In genomic region chr18:22935431-22935830, GRCh38 we compare ENCODE assay signal across 14 cellular contexts. TPM values are rescaled to one million over a fixed set of nuclear protein-coding genes. Genes with fewer than 3 reads are reported as not detected.
DNase-seq lines count a peak whose midpoint lies in the region; ATAC-seq, FAIRE-seq and TF ChIP-seq lines count a peak whose summit lies in the region.
"Had no signal": no experiment of that assay in that cellular context is flagged by ENCODE, and none has a peak within 500 bp of the region (broad histone marks: within the 10 kb centered on the region; RNA-seq: fewer than 3 reads in every experiment).

No MANE protein-coding gene starts in this region.

- no peak for TF ChIP-seq EP300 in K562 (IDR thresholded peaks at IDR 0.05; ENCODE audit: low read length)

- ATAC-seq in stimulated activated naive CD8-positive, alpha-beta T cell treated with anti-CD3 and anti-CD28 coated beads, Interleukin-15, Interleukin-2, amounts not matched to agents 100 U/mL and 50 U/mL, for 24 hours, result no peak
- no peak for ATAC-seq in K562
- no peak for ATAC-seq in naive thymus-derived CD8-positive, alpha-beta T cell
- no peak for ATAC-seq in HG03342 (IDR thresholded peaks at IDR 0.05; ENCODE audit: unreplicated experiment)
- ATAC-seq: sciatic nerve had no signal

- H3K27ac Mint-ChIP-seq in stimulated activated naive CD8-positive, alpha-beta T cell treated with anti-CD3 and anti-CD28 coated beads, Interleukin-15, Interleukin-2, amounts not matched to agents 100 ng/mL and 50 ng/mL, for 24 hours, result no peak overlapping the region
- no peak overlapping the region for H3K27ac Mint-ChIP-seq in type B pancreatic cell
- no peak overlapping the region for H3K27ac Mint-ChIP-seq in naive thymus-derived CD8-positive, alpha-beta T cell

- H3K27me3 ChIP-seq in OCI-LY1 (ENCODE audit: insufficient read depth, low read length) (no peaks in the 10 kb centered on the region), K562 (ENCODE audit: control insufficient read depth in 2 of 2, insufficient read depth in 2 of 2, low read length in 2 of 2) (no peaks in the 10 kb centered on the region)

- no peaks in the 10 kb centered on the region for H3K9me1 ChIP-seq in K562 (ENCODE audit: control insufficient read depth, insufficient read depth, low read length)

- peak overlapping the region; percentile 71 for H3K4me3 Mint-ChIP-seq in stimulated activated naive CD8-positive, alpha-beta T cell treated with anti-CD3 and anti-CD28 coated beads, Interleukin-15, Interleukin-2, amounts not matched to agents 100 ng/mL and 50 ng/mL, for 24 hours
- peak overlapping the region; percentile 36 for H3K4me3 Mint-ChIP-seq in type B pancreatic cell
- H3K4me3 Mint-ChIP-seq in naive thymus-derived CD8-positive, alpha-beta T cell, result no peak overlapping the region

- peaks cover 49% of the 10 kb centered on the region for H3K36me3 Mint-ChIP-seq in stimulated activated naive CD8-positive, alpha-beta T cell treated with anti-CD3 and anti-CD28 coated beads, Interleukin-15, Interleukin-2, amounts not matched to agents 100 ng/mL and 50 ng/mL, for 24 hours (ENCODE audit: low read depth)
- H3K36me3 Mint-ChIP-seq in type B pancreatic cell, result peaks cover 18% of the 10 kb centered on the region
- peaks cover 0 to 2% (median 0%) of the 10 kb centered on the region in 3 donors for H3K36me3 Mint-ChIP-seq in naive thymus-derived CD8-positive, alpha-beta T cell

- peak overlapping the region; percentile 86 for H3K4me3 ChIP-seq in OCI-LY1 (ENCODE audit: low read depth, low read length, poor library complexity, severe bottlenecking)
- H3K4me3 ChIP-seq in K562, result peak overlapping the region; percentile 23; the same call in 1 of the 2 replicates

- no peaks in the 10 kb centered on the region for H3K9me2 ChIP-seq in OCI-LY1 (ENCODE audit: low read depth, low read length)

- H3K9me3 ChIP-seq in OCI-LY1 (ENCODE audit: low read length) (no peaks in the 10 kb centered on the region), K562 (replicated peaks; ENCODE audit: control insufficient read depth, insufficient read depth, low read depth, low read length) (no peaks in the 10 kb centered on the region)

- TF ChIP-seq CTCF in OCI-LY1 (IDR thresholded peaks at IDR 0.05; ENCODE audit: low read length) (no peak), K562 (IDR thresholded peaks at IDR 0.05 in 2 of 3, conservative IDR thresholded peaks at IDR 0.05 in 1 of 3; ENCODE audit: insufficient read depth in 2 of 3, low read depth in 1 of 3, low read length in 3 of 3) (no peak), type B pancreatic cell (conservative IDR thresholded peaks at IDR 0.05) (no peak)

- TF ChIP-seq RAD21 in K562 (CRISPR knock-in tag; conservative IDR thresholded peaks at IDR 0.05 in 1 of 2, IDR thresholded peaks at IDR 0.05 in 1 of 2), result no peak

- peaks cover 4% of the 10 kb centered on the region for H3K27me3 Mint-ChIP-seq in stimulated activated naive CD8-positive, alpha-beta T cell treated with anti-CD3 and anti-CD28 coated beads, Interleukin-15, Interleukin-2, amounts not matched to agents 100 ng/mL and 50 ng/mL, for 24 hours
- H3K27me3 Mint-ChIP-seq in type B pancreatic cell, result no peaks in the 10 kb centered on the region
- peaks cover 0 to 6% (median 0%) of the 10 kb centered on the region in 5 donors for H3K27me3 Mint-ChIP-seq in naive thymus-derived CD8-positive, alpha-beta T cell
- H3K27me3 Mint-ChIP-seq: central memory CD8-positive, alpha-beta T cell had no signal

- in situ Hi-C loops in K562 (cut with MboI), result no loop called here

- intact Hi-C loops in K562 (cut with micrococcal nuclease), result loop anchor here (10.0 kb wide), 1 partner anchor 139 kb away; no protein-coding TSS in a partner anchor

- H3K79me2 ChIP-seq in OCI-LY1 (ENCODE audit: insufficient read depth, low read length), result peaks cover 48% of the 10 kb centered on the region
- peaks cover 46% of the 10 kb centered on the region for H3K79me2 ChIP-seq in K562 (ENCODE audit: control insufficient read depth, insufficient read depth, low read length)

- H2AFZ ChIP-seq in OCI-LY1 (ENCODE audit: low read length) (no peak overlapping the region), K562 (ENCODE audit: low read depth, low read length) (no peak overlapping the region)

- H3K4me1 Mint-ChIP-seq in stimulated activated naive CD8-positive, alpha-beta T cell treated with anti-CD3 and anti-CD28 coated beads, Interleukin-15, Interleukin-2, amounts not matched to agents 100 ng/mL and 50 ng/mL, for 24 hours (ENCODE audit: low read depth), result peaks cover 26% of the 10 kb centered on the region
- peaks cover 14% of the 10 kb centered on the region for H3K4me1 Mint-ChIP-seq in type B pancreatic cell (ENCODE audit: unreplicated experiment)
- H3K4me1 Mint-ChIP-seq in naive thymus-derived CD8-positive, alpha-beta T cell, result peaks cover 5 to 23% (median 10%) of the 10 kb centered on the region in 4 donors

- no peak for FAIRE-seq in K562 (lab: Jason Lieb, UNC)

- BruUV-seq in K562 (replicated peaks; lab: Mats Ljungman, UMichigan), result no TSS peak

- peak overlapping the region; percentile 96 for H3K9ac ChIP-seq in OCI-LY1 (ENCODE audit: low read length)
- H3K9ac ChIP-seq in K562 (ENCODE audit: insufficient read depth in 1 of 2, low read depth in 2 of 2, low read length in 2 of 2), result peak overlapping the region in 1 of 2 experiments; percentile 89; a peak in 3 of 4 replicates

- peak overlapping the region; percentile 77 for H3K4me2 ChIP-seq in OCI-LY1 (ENCODE audit: low read length)
- peak overlapping the region; percentile 54 for H3K4me2 ChIP-seq in K562 (ENCODE audit: insufficient read depth, low read length)

- no peak for TF ChIP-seq POLR2A in K562 (conservative IDR thresholded peaks at IDR 0.05)

- CTCF ChIA-PET in K562 (lab: Yijun Ruan, JAX; ENCODE audit: low intra/inter-chr PET ratio), result no interaction called here

- no peaks in the 10 kb centered on the region for H3K9me3 Mint-ChIP-seq in stimulated activated naive CD8-positive, alpha-beta T cell treated with anti-CD3 and anti-CD28 coated beads, Interleukin-15, Interleukin-2, amounts not matched to agents 100 ng/mL and 50 ng/mL, for 24 hours
- no peaks in the 10 kb centered on the region for H3K9me3 Mint-ChIP-seq in type B pancreatic cell
- H3K9me3 Mint-ChIP-seq in naive thymus-derived CD8-positive, alpha-beta T cell, result no peaks in the 10 kb centered on the region
- H3K9me3 Mint-ChIP-seq: central memory CD8-positive, alpha-beta T cell had no signal

- H3F3A ChIP-seq in OCI-LY1 (ENCODE audit: insufficient read depth, low read length), result no peaks in the 10 kb centered on the region; the same call in 1 of the 2 replicates

- H3K27ac ChIP-seq in OCI-LY1 (ENCODE audit: low read depth, low read length, poor library complexity, severe bottlenecking), result peak overlapping the region; percentile 47
- H3K27ac ChIP-seq in K562 (ENCODE audit: extremely low read depth, low read depth, low read length), result no peak overlapping the region
- H3K27ac ChIP-seq: WERI-Rb-1 had no signal

- WGBS in K562 (ENCODE audit: insufficient coverage, low coverage, missing lambda C conversion rate), result 5% methylated on average over 1 of the region's 1 CpG

- no peak for DNase-seq in stimulated activated naive CD8-positive, alpha-beta T cell treated with anti-CD3 and anti-CD28 coated beads, Interleukin-15, Interleukin-2, amounts not matched to agents 100 U/mL and 50 U/mL, for 24 hours
- DNase-seq in K562 (ENCODE audit: extremely low read depth in 1 of 4, low spot score in 3 of 4), result peak in 1 of 4 experiments; percentile 21
- no peak for DNase-seq in type B pancreatic cell (ENCODE audit: extremely low spot score, unreplicated experiment)
- DNase-seq in anterior cingulate cortex (lab: John Stamatoyannopoulos, UW), result no peak
- no peak for DNase-seq in naive thymus-derived CD8-positive, alpha-beta T cell
- DNase-seq: activated effector memory CD4-positive, alpha-beta T cell treated with Interleukin-2 at 50 U/mL for 16 hours; IMR-90; NCI-H2171 treated with DMSO at 0.1 percent for 48 hours; WERI-Rb-1 had no signal

- H3K4me1 ChIP-seq in OCI-LY1 (ENCODE audit: insufficient read depth, low read length, severe bottlenecking), result peaks cover 26% of the 10 kb centered on the region
- peaks cover 0 to 11% of the 10 kb centered on the region in 2 experiments; a peak in 2 of 5 replicates for H3K4me1 ChIP-seq in K562 (replicated peaks in 1 of 2; ENCODE audit: control insufficient read depth in 2 of 2, insufficient read depth in 2 of 2, low read length in 2 of 2)

- no peaks in the 10 kb centered on the region for H4K20me1 ChIP-seq in OCI-LY1 (ENCODE audit: insufficient read depth, low read length)
- H4K20me1 ChIP-seq in K562 (replicated peaks; ENCODE audit: control insufficient read depth, insufficient read depth, low read length), result no peaks in the 10 kb centered on the region

- peaks cover 42% of the 10 kb centered on the region for H3K36me3 ChIP-seq in OCI-LY1 (ENCODE audit: insufficient read depth, low read length)
- peaks cover 37% of the 10 kb centered on the region for H3K36me3 ChIP-seq in K562 (ENCODE audit: control insufficient read depth, insufficient read depth, low read length)

- POLR2A ChIA-PET in K562 (lab: Yijun Ruan, JAX), result interaction anchor here (0.7 kb wide), 2 partner anchors 30 to 41 kb away, joined by 3 to 4 read pairs; no protein-coding TSS in a partner anchor
- POLR2A ChIA-PET in naive thymus-derived CD8-positive, alpha-beta T cell (lab: Charles Lee), result no interaction called here

TF ChIP-seq in K562, 482 proteins besides CTCF, POLR2A, EP300 and RAD21 (continues in another document):
- no peak for TF ChIP-seq SMAD2 (IDR thresholded peaks at IDR 0.05; ENCODE audit: low read depth, low read length)
- TF ChIP-seq ZNF143 (CRISPR knock-in tag; IDR thresholded peaks at IDR 0.05), result no peak

RNA-seq across cellular contexts. Expression of gene RBBP8, which starts 2.3 kb away (rescaled TPM):
- 27.9 and 67.2 TPM in 2 replicates for total RNA-seq in K562 (2011; cell fraction: chromatin; rRNA removed; ENCODE audit: low replicate concordance)
- 10.7 and 16.6 TPM in 2 replicates for total RNA-seq in K562 (2011; cell fraction: nucleolus; rRNA removed)
- 29.2 and 30.0 TPM in 2 replicates for total RNA-seq in K562 (2011; cell fraction: nucleoplasm; rRNA removed)
- total RNA-seq in K562 (2014; rRNA removed), result 34.7 and 34.8 TPM in 2 replicates
- 63.1 and 71.3 TPM in 2 replicates for total RNA-seq in K562 (2014; rRNA removed; fragmentation: Illumina TruSeq; extraction: Trizol)
- 49.6 and 51.5 TPM in 2 replicates for total RNA-seq in K562 (2015; rRNA removed; fragmentation: Illumina TruSeq; extraction: Trizol)
- 48.9 and 52.4 TPM in 2 replicates for total RNA-seq in K562 (2021)
- 31.0 and 54.5 TPM in 2 replicates for polyA plus RNA-seq in K562 (2011; rRNA removed)
- 8.7 and 13.6 TPM in 2 replicates for polyA plus RNA-seq in K562 (2011; cell fraction: cytosol; rRNA removed)
- 13.1 and 14.4 TPM in 2 replicates for polyA plus RNA-seq in K562 (2011; cell fraction: nucleus; rRNA removed)
- 33.5 and 36.3 TPM in 2 replicates for polyA plus RNA-seq in K562 (2012)
- 42.2 and 51.2 TPM in 2 replicates for polyA plus RNA-seq in K562 (2014; fragmentation: Illumina TruSeq; extraction: Trizol)
- polyA plus RNA-seq in K562 (2014; fragmentation: Nextera tagmentation; extraction: Ambion mirVana), result 10 to 100 TPM; 28.4 to 45.6 TPM
- 30.7 and 38.0 TPM in 2 replicates for polyA plus RNA-seq in K562 (2014; rRNA removed)
- 50.4 and 62.6 TPM in 2 replicates for polyA minus RNA-seq in K562 (2011; rRNA and poly(A)+ RNA removed)
- polyA minus RNA-seq in K562 (2011; cell fraction: cytosol; rRNA and poly(A)+ RNA removed), result 18.8 and 22.4 TPM in 2 replicates
- 17.2 and 27.7 TPM in 2 replicates for polyA minus RNA-seq in K562 (2011; cell fraction: nucleus; rRNA and poly(A)+ RNA removed)
- total RNA-seq in type B pancreatic cell (ENCODE audit: low replicate concordance), result 23.7 and 26.7 TPM in 2 replicates
- 1 to 10 TPM; 1.6 to 2.3 TPM for total RNA-seq in naive thymus-derived CD8-positive, alpha-beta T cell
- 1 to 10 TPM in 1 of 3 donors, under 1 TPM in 2; 0.69 to 1.2 (median 0.81) TPM for polyA plus RNA-seq in naive thymus-derived CD8-positive, alpha-beta T cell

Comparison
In these comparisons a context has a peak if more than half of its experiments do, and no peak if none do; other contexts are left out.
1. H3K4me3 Mint-ChIP-seq: peak in stimulated activated naive CD8-positive, alpha-beta T cell treated with anti-CD3 and anti-CD28 coated beads, Interleukin-15, Interleukin-2, amounts not matched to agents 100 ng/mL and 50 ng/mL, for 24 hours (single experiment) and type B pancreatic cell (single experiment); none in naive thymus-derived CD8-positive, alpha-beta T cell (0 of 10).